28 cellular contexts compared by ENCODE assay signal in the genomic region with DNA sequence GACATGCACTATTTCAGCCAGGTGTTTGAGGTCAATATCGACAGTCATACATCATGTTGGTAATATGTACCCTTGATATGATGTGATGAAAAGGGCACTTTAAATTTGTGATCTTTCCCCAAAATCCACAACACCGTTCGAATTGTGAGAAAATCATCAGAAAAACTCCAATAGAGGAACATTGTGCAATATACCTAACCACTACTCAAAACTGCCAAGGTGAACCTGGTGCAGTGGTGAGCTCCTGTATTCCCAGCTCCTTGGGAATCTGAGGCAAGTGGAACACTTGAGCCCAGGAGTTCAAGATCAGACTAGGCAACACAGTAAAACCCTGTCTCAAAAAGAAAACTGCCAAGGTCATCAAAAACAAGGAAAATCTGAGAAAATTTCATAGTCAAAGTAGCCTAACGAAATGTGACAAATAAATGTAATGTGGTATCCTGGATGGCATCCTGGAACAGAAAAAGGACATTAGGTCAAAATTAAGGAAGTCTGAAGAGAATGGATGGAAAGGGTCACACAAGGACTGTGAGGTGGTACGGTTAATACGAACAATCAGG.
"Had no signal": no experiment of that assay in that cellular context is flagged by ENCODE, and none has a peak within 500 bp of the region (broad histone marks: within the 10 kb centered on the region; RNA-seq: fewer than 3 reads in every experiment).

No MANE protein-coding gene starts in this region.

- H3K9ac ChIP-seq: neural progenitor cell, parathyroid adenoma had no signal

- ATAC-seq: natural killer cell; psoas muscle; right cardiac atrium; sciatic nerve; stimulated activated memory B cell treated with anti-CD40 and anti-IgM and Interleukin-4, amounts not matched to agents 10 μg/mL and 1 μg/mL and 100 μg/mL, for 72 hours; stimulated activated naive CD8-positive, alpha-beta T cell treated with anti-CD3 and anti-CD28 coated beads, Interleukin-15, amount 100 ng/mL, for 72 hours; stimulated activated naive CD8-positive, alpha-beta T cell treated with anti-CD3 and anti-CD28 coated beads, Interleukin-15, Interleukin-2, amounts not matched to agents 100 U/mL and 50 U/mL, for 24 hours; upper lobe of right lung had no signal

- H3K36me3 ChIP-seq: neural progenitor cell, ovary, spleen, suprapubic skin, tibial artery, transverse colon, upper lobe of right lung, uterus had no signal

- H3K79me2 ChIP-seq: parathyroid adenoma had no signal

- H3K27ac ChIP-seq: neural progenitor cell, ovary, parathyroid adenoma, psoas muscle, skin epidermis, spleen, suprapubic skin, testis, tibial artery, transverse colon, upper lobe of right lung, uterus had no signal

- H3K4me2 ChIP-seq: neural progenitor cell, smooth muscle cell had no signal

- DNase-seq: natural killer cell; occipital lobe; ovary; posterior cingulate gyrus; psoas muscle; right cardiac atrium; spleen; stimulated activated CD4-positive, alpha-beta T cell treated with anti-CD3 and anti-CD28 coated beads, Interleukin-12 subunit alpha, Interleukin-12 subunit beta, amount 100 ng/mL, for 4 hours; stimulated activated CD4-positive, alpha-beta T cell treated with anti-CD3 and anti-CD28 coated beads, Interleukin-1b, Interleukin-23, amount 100 ng/mL, for 48 hours; stimulated activated CD4-positive, alpha-beta T cell treated with anti-CD3 and anti-CD28 coated beads, Interleukin-4, amount 100 ng/mL, for 1 hour; stimulated activated CD4-positive, alpha-beta T cell treated with anti-CD3 and anti-CD28 coated beads, Interleukin-4, amount 100 ng/mL, for 4 hours; stimulated activated CD8-positive, alpha-beta memory T cell treated with anti-CD3 and anti-CD28 coated beads, Interleukin-4, amount 100 ng/mL, for 48 hours; stimulated activated naive CD4-positive, alpha-beta T cell; stimulated activated naive CD8-positive, alpha-beta T cell treated with anti-CD3 and anti-CD28 coated beads, Interleukin-15, amount 100 ng/mL, for 72 hours; stimulated activated naive CD8-positive, alpha-beta T cell treated with anti-CD3 and anti-CD28 coated beads, Interleukin-15, Interleukin-2, amounts not matched to agents 100 U/mL and 50 U/mL, for 24 hours; substantia nigra; testis; tibial artery; transverse colon; upper lobe of right lung; uterus had no signal

- H3K4me1 ChIP-seq: neural progenitor cell, parathyroid adenoma, psoas muscle, suprapubic skin, testis, tibial artery, transverse colon, upper lobe of right lung, uterus had no signal

- H2AFZ ChIP-seq: neural progenitor cell, parathyroid adenoma had no signal

- H3K4me3 ChIP-seq: neural progenitor cell, ovary, psoas muscle, skin epidermis, smooth muscle cell, spleen, suprapubic skin, testis, tibial artery, transverse colon, upper lobe of right lung, uterus had no signal

- H3K27me3 ChIP-seq: neural progenitor cell, ovary, spleen, suprapubic skin, testis, tibial artery, transverse colon, upper lobe of right lung, uterus had no signal

- H3K9me3 ChIP-seq: ovary, psoas muscle, spleen, suprapubic skin, testis, tibial artery, transverse colon, upper lobe of right lung, uterus had no signal
